Comparison of ENCODE assay signal across 27 cellular contexts in genomic region chr11:59180907-59181306, GRCh38. TPM values are rescaled to one million over a fixed set of nuclear protein-coding genes. Genes with fewer than 3 reads are reported as not detected.
DNase-seq lines count a peak whose midpoint lies in the region; ATAC-seq and TF ChIP-seq lines count a peak whose summit lies in the region.
"Had no signal": no experiment of that assay in that cellular context is flagged by ENCODE, and none has a peak within 500 bp of the region (broad histone marks: within the 10 kb centered on the region; RNA-seq: fewer than 3 reads in every experiment).

No MANE protein-coding gene starts in this region.

- H3K9me3 ChIP-seq in endodermal cell (ENCODE audit: control insufficient read depth, low read length): peaks cover 18% of the 10 kb centered on the region

- no peak overlapping the region for H3K4me3 ChIP-seq in endodermal cell (ENCODE audit: low read length)
- H3K4me3 ChIP-seq: GM23338 had no signal

- H3K27ac Mint-ChIP-seq in endodermal cell (no peak overlapping the region), osteocyte (ENCODE audit: unreplicated experiment) (no peak overlapping the region), type B pancreatic cell (peak overlapping the region; percentile 18)
- H3K27ac Mint-ChIP-seq: B cell; CD8-positive, alpha-beta T cell; GM23338; H9; IgD-negative memory B cell had no signal

- peak overlapping the region; percentile 84 for H3K27ac ChIP-seq in endodermal cell (ENCODE audit: low read depth, low read length)
- H3K27ac ChIP-seq: 22Rv1, C4-2B, KMS-11, RWPE1 had no signal

- H3K4me1 Mint-ChIP-seq in endodermal cell (peaks cover 4% of the 10 kb centered on the region), osteocyte (ENCODE audit: unreplicated experiment) (no peaks in the 10 kb centered on the region), type B pancreatic cell (ENCODE audit: unreplicated experiment) (peaks cover 41% of the 10 kb centered on the region)

- no peaks in the 10 kb centered on the region for H3K27me3 ChIP-seq in endodermal cell (ENCODE audit: control insufficient read depth, insufficient read depth, low read length, poor library complexity, severe bottlenecking)

- TF ChIP-seq CTCF in endodermal cell (conservative IDR thresholded peaks at IDR 0.05) (no peak), osteocyte (IDR thresholded peaks at IDR 0.05) (no peak), type B pancreatic cell (conservative IDR thresholded peaks at IDR 0.05) (no peak), GM13976 (IDR thresholded peaks at IDR 0.05; ENCODE audit: borderline replicate concordance, control extremely low read depth, extremely low read depth, insufficient read depth, missing control alignments) (no peak)

- peaks cover 26% of the 10 kb centered on the region for H3K36me3 Mint-ChIP-seq in endodermal cell (ENCODE audit: low read depth)
- no peaks in the 10 kb centered on the region for H3K36me3 Mint-ChIP-seq in osteocyte (ENCODE audit: unreplicated experiment)
- H3K36me3 Mint-ChIP-seq in type B pancreatic cell: peaks cover 43% of the 10 kb centered on the region
- H3K36me3 Mint-ChIP-seq: CD8-positive, alpha-beta T cell had no signal

- peak; percentile 12 for DNase-seq in DMS53 (lab: John Stamatoyannopoulos, UW)
- DNase-seq in DMS53 treated with DMSO at 0.1 percent for 48 hours (lab: John Stamatoyannopoulos, UW; ENCODE audit: unreplicated experiment): no peak
- DNase-seq in endodermal cell: no peak
- DNase-seq in osteocyte (ENCODE audit: extremely low spot score, unreplicated experiment): peak; percentile 36
- DNase-seq in type B pancreatic cell (ENCODE audit: extremely low spot score, unreplicated experiment): no peak
- DNase-seq in stimulated activated CD4-positive, alpha-beta T cell treated with anti-CD3 and anti-CD28 coated beads, Interleukin-1b, Interleukin-23, amount 100 ng/mL, for 48 hours: no peak
- no peak for DNase-seq in GM13976 (ENCODE audit: low spot score)
- DNase-seq: Caco-2; CD8-positive, alpha-beta T cell; DND-41; H9; MM.1S; NCI-H2029; NCI-H2227 treated with DMSO at 0.1 percent for 48 hours; NCI-H526 treated with DMSO at 0.1 percent for 48 hours; SHP77 had no signal

- peaks cover 59% of the 10 kb centered on the region for H3K36me3 ChIP-seq in endodermal cell (ENCODE audit: control insufficient read depth, insufficient read depth, low read length)

- in situ Hi-C loops in GM13976 (cut with MboI; ENCODE audit: low sequenced_read_pairs, unreplicated experiment): loop anchor here (10.0 kb wide), 1 partner anchor 244 kb away; the partner anchor contains the start of gene OR5A2

- H3K27me3 Mint-ChIP-seq in endodermal cell (ENCODE audit: insufficient read depth) (no peaks in the 10 kb centered on the region), osteocyte (ENCODE audit: unreplicated experiment) (peaks cover 20% of the 10 kb centered on the region), type B pancreatic cell (no peaks in the 10 kb centered on the region)
- H3K27me3 Mint-ChIP-seq: B cell, IgD-negative memory B cell had no signal

- H3K9ac ChIP-seq in endodermal cell (ENCODE audit: extremely low read depth, low read length, poor library complexity, severe bottlenecking): no peak overlapping the region
- H3K9ac ChIP-seq: KMS-11 had no signal

- no peak for ATAC-seq in HG02588 (IDR thresholded peaks at IDR 0.05; ENCODE audit: unreplicated experiment)
- ATAC-seq: CD8-positive, alpha-beta T cell; GM23338; Panc1 had no signal

- WGBS in endodermal cell (ENCODE audit: insufficient coverage in 1 of 2, insufficient read length in 1 of 2), 2 experiments: 94 to 100% methylated on average over 1 to 2 of the region's 2 CpGs

- H3K9me3 Mint-ChIP-seq in endodermal cell (no peaks in the 10 kb centered on the region), osteocyte (ENCODE audit: unreplicated experiment) (no peaks in the 10 kb centered on the region), type B pancreatic cell (no peaks in the 10 kb centered on the region)
- H3K9me3 Mint-ChIP-seq: CD8-positive, alpha-beta T cell had no signal

- no peaks in the 10 kb centered on the region for H3K4me1 ChIP-seq in endodermal cell (ENCODE audit: control insufficient read depth, insufficient read depth, low read length)

- H3K4me3 Mint-ChIP-seq in endodermal cell (no peak overlapping the region), osteocyte (ENCODE audit: unreplicated experiment) (no peak overlapping the region), type B pancreatic cell (no peak overlapping the region)
- H3K4me3 Mint-ChIP-seq: B cell; CD8-positive, alpha-beta T cell; GM23338; H9; IgD-negative memory B cell had no signal

RNA-seq across cellular contexts. Expression of gene DTX4, which starts 9.0 kb away (rescaled TPM):
- total RNA-seq in endodermal cell (10 to 100 TPM; 16.1 to 16.6 TPM), osteocyte (1.2 and 2.7 TPM in 2 replicates), type B pancreatic cell (ENCODE audit: low replicate concordance) (55.3 and 79.2 TPM in 2 replicates)
- 122 TPM for polyA plus RNA-seq in endodermal cell (2013, experiment 1 of 2)
- polyA plus RNA-seq in endodermal cell (2013, experiment 2 of 2): 107 TPM

RNA-seq across cellular contexts. Expression of gene MPEG1, which starts 31.8 kb away (rescaled TPM):
- total RNA-seq in endodermal cell: not detected
- polyA plus RNA-seq in endodermal cell (2013, experiment 1 of 2): not detected
- not detected for polyA plus RNA-seq in endodermal cell (2013, experiment 2 of 2)
- not detected in 2 replicates for total RNA-seq in osteocyte
- not detected in 2 replicates for total RNA-seq in type B pancreatic cell (ENCODE audit: low replicate concordance)
- total RNA-seq: Caco-2, GM23338, H9, NCI-H460, SK-MEL-5 had no signal
- polyA plus RNA-seq: GM23338 had no signal

RNA-seq across cellular contexts. Expression of gene FAM111A, which starts 38.3 kb away (rescaled TPM):
- total RNA-seq in endodermal cell (10 to 100 TPM; 11.4 to 34.2 TPM), osteocyte (43.0 and 48.5 TPM in 2 replicates), type B pancreatic cell (ENCODE audit: low replicate concordance) (28.4 and 29.1 TPM in 2 replicates)
- 22.0 TPM for polyA plus RNA-seq in endodermal cell (2013, experiment 1 of 2)
- 16.1 TPM for polyA plus RNA-seq in endodermal cell (2013, experiment 2 of 2)

Comparison
In these comparisons a context has a peak if more than half of its experiments do, and no peak if none do; other contexts are left out.
1. DNase-seq: peak in DMS53 (single experiment) and osteocyte (single experiment); none in DMS53 treated with DMSO at 0.1 percent for 48 hours (single experiment), endodermal cell (single experiment), type B pancreatic cell (single experiment), stimulated activated CD4-positive, alpha-beta T cell treated with anti-CD3 and anti-CD28 coated beads, Interleukin-1b, Interleukin-23, amount 100 ng/mL, for 48 hours (single experiment) and GM13976 (single experiment).